ENCODE assay signal across 28 cellular contexts in the genomic region with DNA sequence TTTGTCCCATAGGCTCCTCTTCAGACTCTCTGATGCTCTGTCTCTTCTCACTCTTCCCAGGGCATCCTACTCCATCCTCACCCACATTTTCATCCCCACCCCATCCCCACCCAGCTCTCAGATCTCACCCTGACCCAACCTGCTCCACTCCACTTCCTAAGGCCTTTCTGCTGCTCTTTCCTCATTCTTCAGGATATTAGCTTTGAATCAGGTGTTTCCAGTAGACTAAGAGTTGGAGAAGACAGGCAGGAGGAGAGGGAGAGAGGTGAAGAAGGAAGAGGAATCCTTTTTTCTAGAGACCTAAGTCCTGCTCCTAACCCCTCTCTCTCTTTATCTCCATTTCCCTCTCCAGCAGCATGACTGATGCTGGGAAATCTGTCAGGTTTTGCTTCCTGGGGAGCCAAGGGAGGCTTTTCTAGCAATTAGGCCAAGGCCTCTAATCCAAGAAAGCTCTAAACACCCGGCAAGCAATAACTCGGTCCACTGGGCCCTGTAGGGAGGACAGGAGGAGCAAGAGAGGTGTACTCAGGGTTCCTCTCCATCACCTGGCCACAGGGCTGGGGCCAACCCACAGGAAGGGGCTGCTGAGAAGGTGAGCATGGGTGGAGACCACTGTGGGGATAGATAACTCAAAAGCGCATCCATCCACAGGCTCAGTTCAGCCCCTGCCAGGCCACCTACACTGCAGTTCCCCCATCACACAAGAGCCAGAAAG.
"Had no signal": no experiment of that assay in that cellular context is flagged by ENCODE, and none has a peak within 500 bp of the region (broad histone marks: within the 10 kb centered on the region; RNA-seq: fewer than 3 reads in every experiment).

No MANE protein-coding gene starts in this region.

- H3K27ac Mint-ChIP-seq: activated B cell treated with CpG ODN at 0.5 μM for 24 hours; activated CD4-positive, alpha-beta memory T cell treated with anti-CD3 and anti-CD28 coated beads for 36 hours; activated naive CD4-positive, alpha-beta T cell treated with anti-CD3 and anti-CD28 coated beads, Interleukin-2, amount 10 ng/mL, durations not matched to agents 7 days and 5 days; activated naive CD8-positive, alpha-beta T cell; activated naive CD8-positive, alpha-beta T cell treated with anti-CD3 and anti-CD28 coated beads, Interleukin-2, amount 50 U/mL, for 24 hours; brain; T-helper 2 cell treated with Interferon-gamma antibody and Interleukin-4, amounts not matched to agents 5 μg/mL and 100 μg/mL, for 36 hours had no signal

- H3K9me3 Mint-ChIP-seq: activated B cell treated with CpG ODN at 0.5 μM for 24 hours; activated naive CD4-positive, alpha-beta T cell treated with anti-CD3 and anti-CD28 coated beads, Interleukin-2, amount 10 ng/mL, durations not matched to agents 7 days and 5 days; activated naive CD8-positive, alpha-beta T cell treated with anti-CD3 and anti-CD28 coated beads, Interleukin-2, amount 50 U/mL, for 24 hours; brain; T-helper 2 cell treated with Interferon-gamma antibody and Interleukin-4, amounts not matched to agents 5 μg/mL and 100 μg/mL, for 36 hours had no signal

- H3K9me3 ChIP-seq: SJCRH30 had no signal

- H3K4me3 Mint-ChIP-seq: activated B cell treated with CpG ODN at 0.5 μM for 24 hours; activated CD4-positive, alpha-beta memory T cell treated with anti-CD3 and anti-CD28 coated beads for 36 hours; activated naive CD4-positive, alpha-beta T cell treated with anti-CD3 and anti-CD28 coated beads, Interleukin-2, amount 10 ng/mL, durations not matched to agents 7 days and 5 days; activated naive CD8-positive, alpha-beta T cell; activated naive CD8-positive, alpha-beta T cell treated with anti-CD3 and anti-CD28 coated beads, Interleukin-2, amount 50 U/mL, for 24 hours; brain; T-helper 2 cell treated with Interferon-gamma antibody and Interleukin-4, amounts not matched to agents 5 μg/mL and 100 μg/mL, for 36 hours had no signal

- H3K36me3 Mint-ChIP-seq: activated CD4-positive, alpha-beta memory T cell treated with anti-CD3 and anti-CD28 coated beads for 36 hours; activated naive CD4-positive, alpha-beta T cell treated with anti-CD3 and anti-CD28 coated beads, Interleukin-2, amount 10 ng/mL, durations not matched to agents 7 days and 5 days; activated naive CD8-positive, alpha-beta T cell; brain had no signal

- H3K4me3 ChIP-seq: SJCRH30, SK-N-MC had no signal

- H3K4me1 ChIP-seq: SJCRH30 had no signal

- DNase-seq: activated B cell treated with CpG ODN at 0.5 μM for 24 hours; activated CD4-positive, alpha-beta memory T cell treated with anti-CD3 and anti-CD28 coated beads for 36 hours; activated CD4-positive, alpha-beta T cell treated with anti-CD3 and anti-CD28 coated beads for 4 hours; activated CD4-positive, alpha-beta T cell treated with anti-CD3 and anti-CD28 coated beads, Interleukin-2, amount 50 U/mL, for 1 hour; activated CD4-positive, CD25-positive, alpha-beta regulatory T cell treated with anti-CD3 and anti-CD28 coated beads, Interleukin-2, amount 50 U/mL, for 72 hours; activated CD8-positive, alpha-beta memory T cell treated with anti-CD3 and anti-CD28 coated beads, Interleukin-2, amount 50 U/mL, for 4 hours; activated effector memory CD4-positive, alpha-beta T cell treated with Interleukin-2 at 50 U/mL for 16 hours; activated naive CD4-positive, alpha-beta T cell treated with anti-CD3 and anti-CD28 coated beads, Interleukin-2, amount 10 ng/mL, durations not matched to agents 7 days and 5 days; activated naive CD8-positive, alpha-beta T cell treated with anti-CD3 and anti-CD28 coated beads, Interleukin-2, amount 50 U/mL, for 24 hours; activated T-cell treated with anti-CD3 and anti-CD28 coated beads, Interleukin-2, amount 50 U/mL, for 48 hours; anterior cingulate cortex; caudate nucleus; Karpas-422; KBM-7; NCI-H1105; NCI-H1417 treated with DMSO at 0.1 percent for 48 hours; NCI-H1694; NCI-H1930; NCI-H2081 treated with DMSO at 0.1 percent for 48 hours; NCI-H226; NCI-H446 treated with DMSO at 0.1 percent for 48 hours; NCI-H524; SHP77; SJCRH30 had no signal

- H3K4me1 Mint-ChIP-seq: activated B cell treated with CpG ODN at 0.5 μM for 24 hours; activated naive CD4-positive, alpha-beta T cell treated with anti-CD3 and anti-CD28 coated beads, Interleukin-2, amount 10 ng/mL, durations not matched to agents 7 days and 5 days; activated naive CD8-positive, alpha-beta T cell treated with anti-CD3 and anti-CD28 coated beads, Interleukin-2, amount 50 U/mL, for 24 hours had no signal

- H3K36me3 ChIP-seq: SJCRH30 had no signal

- H3K27ac ChIP-seq: SJCRH30, SK-N-MC had no signal
